ENCODE assay signal across 33 cellular contexts in genomic region chr4:2054217-2054616, GRCh38. TPM values are rescaled to one million over a fixed set of nuclear protein-coding genes. Genes with fewer than 3 reads are reported as not detected.
"Had no signal": no experiment of that assay in that cellular context is flagged by ENCODE, and none has a peak within 500 bp of the region (broad histone marks: within the 10 kb centered on the region; RNA-seq: fewer than 3 reads in every experiment).

No MANE protein-coding gene starts in this region.

- H3K36me3 ChIP-seq: cardiac muscle cell, MG63 had no signal

- H3K4me1 Mint-ChIP-seq: activated T-helper 17 cell treated with anti-CD3 and anti-CD28 coated beads, Interleukin-2, amount 50 U/mL, for 72 hours; central memory CD8-positive, alpha-beta T cell had no signal

- H3K9me3 ChIP-seq: MG63 had no signal

- H3K27me3 ChIP-seq: MG63 had no signal

- H3K4me3 Mint-ChIP-seq: activated B cell treated with CpG ODN at 0.5 μM for 24 hours; activated CD4-positive, alpha-beta memory T cell treated with anti-CD3 and anti-CD28 coated beads, Interleukin-2, amount 10 ng/mL, durations not matched to agents 7 days and 5 days; activated naive CD4-positive, alpha-beta T cell treated with anti-CD3 and anti-CD28 coated beads for 36 hours; activated naive CD8-positive, alpha-beta T cell treated with anti-CD3 and anti-CD28 coated beads for 36 hours; activated T-cell treated with anti-CD3 and anti-CD28 coated beads, Interleukin-2, amount 50 U/mL, for 72 hours; activated T-helper 17 cell treated with anti-CD3 and anti-CD28 coated beads, Interleukin-2, amount 50 U/mL, for 72 hours; central memory CD8-positive, alpha-beta T cell; IgD-negative memory B cell had no signal

- H3K27ac Mint-ChIP-seq: activated B cell treated with CpG ODN at 0.5 μM for 24 hours; activated CD4-positive, alpha-beta memory T cell treated with anti-CD3 and anti-CD28 coated beads, Interleukin-2, amount 10 ng/mL, durations not matched to agents 7 days and 5 days; activated naive CD4-positive, alpha-beta T cell treated with anti-CD3 and anti-CD28 coated beads for 36 hours; activated naive CD8-positive, alpha-beta T cell treated with anti-CD3 and anti-CD28 coated beads for 36 hours; activated T-cell treated with anti-CD3 and anti-CD28 coated beads, Interleukin-2, amount 50 U/mL, for 72 hours; activated T-helper 17 cell treated with anti-CD3 and anti-CD28 coated beads, Interleukin-2, amount 50 U/mL, for 72 hours; IgD-negative memory B cell had no signal

- ATAC-seq: activated T-cell treated with anti-CD3 and anti-CD28 coated beads, Interleukin-2, amount 50 U/mL, for 72 hours; activated T-helper 17 cell treated with anti-CD3 and anti-CD28 coated beads, Interleukin-2, amount 50 U/mL, for 72 hours; Panc1 had no signal

- H3K36me3 Mint-ChIP-seq: activated naive CD8-positive, alpha-beta T cell treated with anti-CD3 and anti-CD28 coated beads for 36 hours; IgD-negative memory B cell had no signal

- H3K27ac ChIP-seq: cardiac muscle cell, VCaP had no signal

- H3K4me3 ChIP-seq: cardiac muscle cell, MG63 had no signal

- H3K9me3 Mint-ChIP-seq: activated B cell treated with CpG ODN at 0.5 μM for 24 hours; activated CD4-positive, alpha-beta memory T cell treated with anti-CD3 and anti-CD28 coated beads, Interleukin-2, amount 10 ng/mL, durations not matched to agents 7 days and 5 days; activated naive CD4-positive, alpha-beta T cell treated with anti-CD3 and anti-CD28 coated beads for 36 hours; activated naive CD8-positive, alpha-beta T cell treated with anti-CD3 and anti-CD28 coated beads for 36 hours; activated T-cell treated with anti-CD3 and anti-CD28 coated beads, Interleukin-2, amount 50 U/mL, for 72 hours; activated T-helper 17 cell treated with anti-CD3 and anti-CD28 coated beads, Interleukin-2, amount 50 U/mL, for 72 hours; central memory CD8-positive, alpha-beta T cell; IgD-negative memory B cell had no signal

- DNase-seq: activated B cell treated with CpG ODN at 0.5 μM for 24 hours; activated CD4-positive, alpha-beta memory T cell treated with anti-CD3 and anti-CD28 coated beads, Interleukin-2, amount 10 ng/mL, durations not matched to agents 7 days and 5 days; activated CD4-positive, alpha-beta T cell treated with anti-CD3 and anti-CD28 coated beads for 1 hour; activated CD4-positive, alpha-beta T cell treated with anti-CD3 and anti-CD28 coated beads for 48 hours; activated gamma-delta T cell treated with Interleukin-2 at 50 U/mL for 16 hours; activated naive CD4-positive, alpha-beta T cell treated with anti-CD3 and anti-CD28 coated beads for 36 hours; activated naive CD8-positive, alpha-beta T cell treated with anti-CD3 and anti-CD28 coated beads for 36 hours; activated T-cell treated with anti-CD3 and anti-CD28 coated beads, Interleukin-2, amount 50 U/mL, for 1 hour; activated T-cell treated with anti-CD3 and anti-CD28 coated beads, Interleukin-2, amount 50 U/mL, for 72 hours; amniotic stem cell; Kasumi-1; KG1; MG63; NCI-H1048; NCI-H1105 treated with DMSO at 0.1 percent for 48 hours; NCI-H1436; NCI-H1694; NCI-H1930; NCI-H2081 treated with DMSO at 0.1 percent for 48 hours; NCI-H226; NCI-H524 treated with DMSO at 0.1 percent for 48 hours; SIG-M5; SW 1271; T-helper 1 cell; T-helper 2 cell; T-helper 9 cell had no signal

RNA-seq across cellular contexts. Expression of gene NAT8L, which starts 4.9 kb away (rescaled TPM):
- total RNA-seq: RPMI7951 had no signal
- polyA plus RNA-seq: IgD-negative memory B cell had no signal
